Comparison of ENCODE assay signal across 26 cellular contexts in the genomic region with DNA sequence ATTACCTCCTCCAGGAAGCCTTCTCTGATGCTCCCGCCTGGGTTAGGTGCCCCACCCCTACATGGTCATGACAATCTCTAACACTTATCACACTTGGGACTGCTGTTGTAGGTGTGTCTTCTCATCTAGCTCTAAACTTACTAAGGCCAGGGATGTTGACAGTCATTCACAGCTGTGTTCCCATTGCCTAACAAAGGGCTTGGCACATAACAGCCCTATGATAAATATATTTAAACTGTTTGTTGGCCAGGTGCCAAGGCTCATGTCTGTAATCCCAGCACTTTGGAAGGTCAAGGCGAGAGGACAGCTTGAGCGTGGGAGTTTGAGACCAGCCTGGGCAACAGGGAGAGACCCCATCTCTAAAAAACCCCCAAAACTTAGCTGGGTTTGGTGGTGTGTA.
"Had no signal": no experiment of that assay in that cellular context is flagged by ENCODE, and none has a peak within 500 bp of the region (broad histone marks: within the 10 kb centered on the region; RNA-seq: fewer than 3 reads in every experiment).

No MANE protein-coding gene starts in this region.

- H3K9ac ChIP-seq: parathyroid adenoma had no signal

- H3K36me3 ChIP-seq: colonic mucosa, esophagus muscularis mucosa had no signal

- H3K27me3 ChIP-seq: colonic mucosa, dorsolateral prefrontal cortex, esophagus muscularis mucosa had no signal

- H3K27ac ChIP-seq: colonic mucosa, dorsolateral prefrontal cortex, esophagus muscularis mucosa, parathyroid adenoma, skin epidermis had no signal

- H3K4me1 ChIP-seq: colonic mucosa, esophagus muscularis mucosa, parathyroid adenoma had no signal

- H2AFZ ChIP-seq: parathyroid adenoma had no signal

- ATAC-seq: activated T-cell treated with anti-CD3 and anti-CD28 coated beads, Interleukin-2, amount 50 U/mL, for 4 hours; effector memory CD8-positive, alpha-beta T cell; right cardiac atrium; stimulated activated naive B cell treated with anti-CD40 and anti-IgM and Interleukin-4, amounts not matched to agents 10 μg/mL and 1 μg/mL and 100 μg/mL, for 72 hours had no signal

- H3K4me3 Mint-ChIP-seq: activated naive CD8-positive, alpha-beta T cell treated with anti-CD3 and anti-CD28 coated beads, Interleukin-2, amount 10 ng/mL, durations not matched to agents 7 days and 5 days; activated T-cell treated with anti-CD3 and anti-CD28 coated beads, Interleukin-2, amount 50 U/mL, for 4 hours; effector memory CD8-positive, alpha-beta T cell; memory B cell; nephron; stimulated activated naive B cell treated with anti-CD40 and anti-IgM and Interleukin-4, amounts not matched to agents 10 μg/mL and 1 μg/mL and 100 μg/mL, for 72 hours had no signal

- H3K27ac Mint-ChIP-seq: activated naive CD8-positive, alpha-beta T cell treated with anti-CD3 and anti-CD28 coated beads, Interleukin-2, amount 10 ng/mL, durations not matched to agents 7 days and 5 days; activated T-helper 2 cell treated with anti-CD3 and anti-CD28 coated beads, Interferon-gamma antibody, Interleukin-2, Interleukin-4, amounts not matched to agents 10 μg/mL and 5 μg/mL and 100 μg/mL, durations not matched to agents 14 hours and 24 hours and 36 hours; effector memory CD8-positive, alpha-beta T cell; memory B cell; nephron; stimulated activated naive B cell treated with anti-CD40 and anti-IgM and Interleukin-4, amounts not matched to agents 10 μg/mL and 1 μg/mL and 100 μg/mL, for 72 hours had no signal

- H3K4me3 ChIP-seq: colonic mucosa, dorsolateral prefrontal cortex, esophagus muscularis mucosa, skin epidermis had no signal

- H3K36me3 Mint-ChIP-seq: memory B cell had no signal

- H3K4me1 Mint-ChIP-seq: activated naive CD8-positive, alpha-beta T cell treated with anti-CD3 and anti-CD28 coated beads, Interleukin-2, amount 10 ng/mL, durations not matched to agents 7 days and 5 days; memory B cell; nephron; stimulated activated naive B cell treated with anti-CD40 and anti-IgM and Interleukin-4, amounts not matched to agents 10 μg/mL and 1 μg/mL and 100 μg/mL, for 72 hours had no signal

- H3K79me2 ChIP-seq: parathyroid adenoma had no signal

- H3K9me3 ChIP-seq: colonic mucosa had no signal

- DNase-seq: activated CD4-positive, alpha-beta T cell treated with anti-CD3 and anti-CD28 coated beads for 1 hour; activated CD4-positive, alpha-beta T cell treated with anti-CD3 and anti-CD28 coated beads, Interleukin-2, amount 50 U/mL, for 1 hour; activated CD8-positive, alpha-beta memory T cell treated with anti-CD3 and anti-CD28 coated beads, Interleukin-2, amount 50 U/mL, for 48 hours; activated naive CD4-positive, alpha-beta T cell; activated naive CD8-positive, alpha-beta T cell treated with anti-CD3 and anti-CD28 coated beads, Interleukin-2, amount 10 ng/mL, durations not matched to agents 7 days and 5 days; activated T-cell treated with anti-CD3 and anti-CD28 coated beads, Interleukin-2, amount 50 U/mL, for 4 hours; amniotic stem cell; colonic mucosa; dorsolateral prefrontal cortex; effector memory CD8-positive, alpha-beta T cell; head of caudate nucleus; right cardiac atrium; stimulated activated CD4-positive, alpha-beta T cell treated with anti-CD3 and anti-CD28 coated beads, Interleukin-15, amount 100 ng/mL, for 24 hours; stimulated activated naive B cell treated with anti-CD40 and anti-IgM and Interleukin-4, amounts not matched to agents 10 μg/mL and 1 μg/mL and 100 μg/mL, for 72 hours; T-helper 9 cell; trophoblast cell had no signal

- FAIRE-seq: bronchial epithelial cell, endothelial cell of umbilical vein, frontal cortex, islet of Langerhans had no signal

- H3K9me3 Mint-ChIP-seq: activated T-helper 2 cell treated with anti-CD3 and anti-CD28 coated beads, Interferon-gamma antibody, Interleukin-2, Interleukin-4, amounts not matched to agents 10 μg/mL and 5 μg/mL and 100 μg/mL, durations not matched to agents 14 hours and 24 hours and 36 hours had no signal
